ENCODE assay signal across 10 cellular contexts in genomic region chr10:10869592-10869991, GRCh38.
DNase-seq lines count a peak whose midpoint lies in the region; ATAC-seq and TF ChIP-seq lines count a peak whose summit lies in the region.
"Had no signal": no experiment of that assay in that cellular context is flagged by ENCODE, and none has a peak within 500 bp of the region (broad histone marks: within the 10 kb centered on the region; RNA-seq: fewer than 3 reads in every experiment).

No MANE protein-coding gene starts in this region.

- no peaks in the 10 kb centered on the region for H3K36me3 Mint-ChIP-seq in natural killer cell treated with Interleukin-12 subunit alpha and Interleukin-12 subunit beta and Interleukin-15 and Interleukin-18, amount 100 ng/mL, for 72 hours
- no peaks in the 10 kb centered on the region for H3K36me3 Mint-ChIP-seq in natural killer cell
- H3K36me3 Mint-ChIP-seq in T-helper 1 cell treated with Interleukin-12 subunit alpha and Interleukin-12 subunit beta and Interleukin-4 antibody, amounts not matched to agents 30 μg/mL and 1 μg/mL, for 36 hours (ENCODE audit: low read depth), result no peaks in the 10 kb centered on the region

- ATAC-seq in natural killer cell treated with Interleukin-12 subunit alpha and Interleukin-12 subunit beta and Interleukin-15 and Interleukin-18, amount 100 ng/mL, for 72 hours, result peak; percentile 71 to 91
- no peak for ATAC-seq in natural killer cell
- ATAC-seq in HG03095 (IDR thresholded peaks at IDR 0.05; ENCODE audit: unreplicated experiment), result peak; percentile 89

- peaks cover 15 to 45% of the 10 kb centered on the region in 2 donors for H3K27me3 Mint-ChIP-seq in natural killer cell treated with Interleukin-12 subunit alpha and Interleukin-12 subunit beta and Interleukin-15 and Interleukin-18, amount 100 ng/mL, for 72 hours
- peaks cover 8 to 26% of the 10 kb centered on the region in 2 donors for H3K27me3 Mint-ChIP-seq in natural killer cell (ENCODE audit: low read depth in 2 of 2)
- peaks cover 7% of the 10 kb centered on the region for H3K27me3 Mint-ChIP-seq in T-helper 1 cell treated with Interleukin-12 subunit alpha and Interleukin-12 subunit beta and Interleukin-4 antibody, amounts not matched to agents 30 μg/mL and 1 μg/mL, for 36 hours (ENCODE audit: low read depth)

- no peak for TF ChIP-seq CTCF in natural killer cell (IDR thresholded peaks at IDR 0.05)
- TF ChIP-seq CTCF in smooth muscle cell (IDR thresholded peaks at IDR 0.05; ENCODE audit: borderline replicate concordance, insufficient read depth, poor library complexity, severe bottlenecking), result no peak

- H3K9ac ChIP-seq in smooth muscle cell (ENCODE audit: low read depth), result no peak overlapping the region

- H3K9me3 Mint-ChIP-seq in natural killer cell treated with Interleukin-12 subunit alpha and Interleukin-12 subunit beta and Interleukin-15 and Interleukin-18, amount 100 ng/mL, for 72 hours, result no peaks in the 10 kb centered on the region
- no peaks in the 10 kb centered on the region for H3K9me3 Mint-ChIP-seq in natural killer cell
- no peaks in the 10 kb centered on the region for H3K9me3 Mint-ChIP-seq in T-helper 1 cell treated with Interleukin-12 subunit alpha and Interleukin-12 subunit beta and Interleukin-4 antibody, amounts not matched to agents 30 μg/mL and 1 μg/mL, for 36 hours
- H3K9me3 Mint-ChIP-seq: activated naive CD4-positive, alpha-beta T cell treated with anti-CD3 and anti-CD28 coated beads for 36 hours had no signal

- H3K9me3 ChIP-seq in smooth muscle cell (replicated peaks; ENCODE audit: low read depth), result no peaks in the 10 kb centered on the region

- intact Hi-C loops in natural killer cell (cut with micrococcal nuclease), result no loop called here

- H3F3A ChIP-seq in smooth muscle cell (ENCODE audit: low read depth), result no peaks in the 10 kb centered on the region

- H3K4me2 ChIP-seq in smooth muscle cell, result no peak overlapping the region

- no peak overlapping the region for H2AFZ ChIP-seq in smooth muscle cell (ENCODE audit: low read depth)

- H3K4me1 Mint-ChIP-seq in natural killer cell treated with Interleukin-12 subunit alpha and Interleukin-12 subunit beta and Interleukin-15 and Interleukin-18, amount 100 ng/mL, for 72 hours (ENCODE audit: low read depth in 2 of 2), result peaks cover 0 to 3% of the 10 kb centered on the region in 2 donors
- no peaks in the 10 kb centered on the region for H3K4me1 Mint-ChIP-seq in natural killer cell
- H3K4me1 Mint-ChIP-seq in T-helper 1 cell treated with Interleukin-12 subunit alpha and Interleukin-12 subunit beta and Interleukin-4 antibody, amounts not matched to agents 30 μg/mL and 1 μg/mL, for 36 hours (ENCODE audit: low read depth), result no peaks in the 10 kb centered on the region

- H3K27ac Mint-ChIP-seq in natural killer cell treated with Interleukin-12 subunit alpha and Interleukin-12 subunit beta and Interleukin-15 and Interleukin-18, amount 100 ng/mL, for 72 hours, result no peak overlapping the region
- H3K27ac Mint-ChIP-seq in natural killer cell, result no peak overlapping the region
- peak overlapping the region; percentile 2 for H3K27ac Mint-ChIP-seq in T-helper 1 cell treated with Interleukin-12 subunit alpha and Interleukin-12 subunit beta and Interleukin-4 antibody, amounts not matched to agents 30 μg/mL and 1 μg/mL, for 36 hours
- H3K27ac Mint-ChIP-seq: activated naive CD4-positive, alpha-beta T cell treated with anti-CD3 and anti-CD28 coated beads for 36 hours; stimulated activated naive CD8-positive, alpha-beta T cell treated with anti-CD3 and anti-CD28 coated beads, Interleukin-15, Interleukin-2, amounts not matched to agents 100 ng/mL and 50 ng/mL, for 24 hours had no signal

- H3K4me3 ChIP-seq in smooth muscle cell, result no peak overlapping the region

- 38% methylated on average over 4 of the region's 4 CpGs for WGBS in smooth muscle cell (ENCODE audit: low lambda C conversion rate)

- DNase-seq in natural killer cell treated with Interleukin-12 subunit alpha and Interleukin-12 subunit beta and Interleukin-15 and Interleukin-18, amount 100 ng/mL, for 72 hours (ENCODE audit: low spot score), result no peak
- DNase-seq in natural killer cell, result no peak
- DNase-seq in DMS153 treated with DMSO at 0.1 percent for 48 hours (lab: John Stamatoyannopoulos, UW; ENCODE audit: unreplicated experiment), result no peak
- DNase-seq in DMS79 (lab: John Stamatoyannopoulos, UW), result no peak
- no peak for DNase-seq in smooth muscle cell (lab: John Stamatoyannopoulos, UW; ENCODE audit: unreplicated experiment)
- no peak for DNase-seq in activated T-cell treated with anti-CD3 and anti-CD28 coated beads, Interleukin-2, amount 50 U/mL, for 1 hour
- DNase-seq: activated naive CD4-positive, alpha-beta T cell treated with anti-CD3 and anti-CD28 coated beads for 36 hours had no signal

- H4K20me1 ChIP-seq in smooth muscle cell (ENCODE audit: low read depth), result no peaks in the 10 kb centered on the region

- no peaks in the 10 kb centered on the region for H3K79me2 ChIP-seq in smooth muscle cell (ENCODE audit: low read depth)

- H3K27ac ChIP-seq in smooth muscle cell (ENCODE audit: low read depth), result no peak overlapping the region

- no peaks in the 10 kb centered on the region for H3K27me3 ChIP-seq in smooth muscle cell (ENCODE audit: low read depth)

- no peaks in the 10 kb centered on the region for H3K36me3 ChIP-seq in smooth muscle cell (ENCODE audit: low read depth)

- no peak overlapping the region for H3K4me3 Mint-ChIP-seq in natural killer cell treated with Interleukin-12 subunit alpha and Interleukin-12 subunit beta and Interleukin-15 and Interleukin-18, amount 100 ng/mL, for 72 hours
- H3K4me3 Mint-ChIP-seq in natural killer cell, result no peak overlapping the region
- H3K4me3 Mint-ChIP-seq in T-helper 1 cell treated with Interleukin-12 subunit alpha and Interleukin-12 subunit beta and Interleukin-4 antibody, amounts not matched to agents 30 μg/mL and 1 μg/mL, for 36 hours, result no peak overlapping the region
- H3K4me3 Mint-ChIP-seq: activated naive CD4-positive, alpha-beta T cell treated with anti-CD3 and anti-CD28 coated beads for 36 hours; stimulated activated naive CD8-positive, alpha-beta T cell treated with anti-CD3 and anti-CD28 coated beads, Interleukin-15, Interleukin-2, amounts not matched to agents 100 ng/mL and 50 ng/mL, for 24 hours had no signal

- H3K4me1 ChIP-seq in smooth muscle cell (ENCODE audit: low read depth), result peaks cover 4% of the 10 kb centered on the region

Comparison
In these comparisons a context has a peak if more than half of its experiments do, and no peak if none do; other contexts are left out.
1. ATAC-seq: peak in natural killer cell treated with Interleukin-12 subunit alpha and Interleukin-12 subunit beta and Interleukin-15 and Interleukin-18, amount 100 ng/mL, for 72 hours (2 of 2) and HG03095 (single experiment); none in natural killer cell (0 of 3).